8 cellular contexts compared by ENCODE assay signal in genomic region chr3:74267583-74268184, GRCh38.
DNase-seq lines count a peak whose midpoint lies in the region; ATAC-seq and TF ChIP-seq lines count a peak whose summit lies in the region.

No MANE protein-coding gene starts in this region.

- H3K4me1 ChIP-seq in foreskin keratinocyte, result no peaks in the 10 kb centered on the region

- POLR2A ChIA-PET in activated CD4-positive, alpha-beta memory T cell treated with anti-CD3 and anti-CD28 coated beads for 36 hours (lab: Charles Lee), result no interaction called here
- POLR2A ChIA-PET in activated CD4-positive, alpha-beta memory T cell treated with anti-CD3 and anti-CD28 coated beads, Interleukin-2, amount 10 ng/mL, durations not matched to agents 7 days and 5 days (lab: Charles Lee), result no interaction called here

- ATAC-seq in HG03442 (IDR thresholded peaks at IDR 0.05; ENCODE audit: unreplicated experiment), result peak; percentile 50
- ATAC-seq in SK-N-SH treated with all-trans-retinoic acid at 6 μM for 48 hours, result peak; percentile 75
- no peak for ATAC-seq in foreskin keratinocyte

- no peak overlapping the region for H3K27ac ChIP-seq in foreskin keratinocyte

- H3K27me3 Mint-ChIP-seq in activated CD4-positive, alpha-beta memory T cell treated with anti-CD3 and anti-CD28 coated beads for 36 hours, result no peaks in the 10 kb centered on the region
- H3K27me3 Mint-ChIP-seq in activated CD4-positive, alpha-beta memory T cell treated with anti-CD3 and anti-CD28 coated beads, Interleukin-2, amount 10 ng/mL, durations not matched to agents 7 days and 5 days, result no peaks in the 10 kb centered on the region

- H3K9me3 Mint-ChIP-seq in activated CD4-positive, alpha-beta memory T cell treated with anti-CD3 and anti-CD28 coated beads for 36 hours, result peaks cover 6% of the 10 kb centered on the region
- no peaks in the 10 kb centered on the region for H3K9me3 Mint-ChIP-seq in activated CD4-positive, alpha-beta memory T cell treated with anti-CD3 and anti-CD28 coated beads, Interleukin-2, amount 10 ng/mL, durations not matched to agents 7 days and 5 days

- H3K27me3 ChIP-seq in foreskin keratinocyte, result no peaks in the 10 kb centered on the region

- DNase-seq in activated CD4-positive, alpha-beta memory T cell treated with anti-CD3 and anti-CD28 coated beads for 36 hours, result peak; percentile 9
- DNase-seq in activated CD4-positive, alpha-beta memory T cell treated with anti-CD3 and anti-CD28 coated beads, Interleukin-2, amount 10 ng/mL, durations not matched to agents 7 days and 5 days, result no peak
- DNase-seq in foreskin keratinocyte (peak in 1 of 2 donors; percentile 23), renal cortical epithelial cell (ENCODE audit: low read depth) (peak; percentile 63), activated T-cell treated with anti-CD3 and anti-CD28 coated beads for 4 hours (no peak)
- DNase-seq in activated CD8-positive, alpha-beta memory T cell treated with anti-CD3 and anti-CD28 coated beads, Interleukin-2, amount 50 U/mL, for 48 hours, result no peak

- CTCF ChIA-PET in activated CD4-positive, alpha-beta memory T cell treated with anti-CD3 and anti-CD28 coated beads for 36 hours (lab: Charles Lee), result interaction anchor here (0.7 kb wide), 1 partner anchor 12 kb away, joined by 3 read pairs; no protein-coding TSS in a partner anchor
- CTCF ChIA-PET in activated CD4-positive, alpha-beta memory T cell treated with anti-CD3 and anti-CD28 coated beads, Interleukin-2, amount 10 ng/mL, durations not matched to agents 7 days and 5 days (lab: Charles Lee), result no interaction called here

- no peak overlapping the region for H3K27ac Mint-ChIP-seq in activated CD4-positive, alpha-beta memory T cell treated with anti-CD3 and anti-CD28 coated beads for 36 hours
- H3K27ac Mint-ChIP-seq in activated CD4-positive, alpha-beta memory T cell treated with anti-CD3 and anti-CD28 coated beads, Interleukin-2, amount 10 ng/mL, durations not matched to agents 7 days and 5 days, result no peak overlapping the region

- intact Hi-C loops in activated CD4-positive, alpha-beta memory T cell treated with anti-CD3 and anti-CD28 coated beads for 36 hours (cut with micrococcal nuclease), result no loop called here

- H3K36me3 Mint-ChIP-seq in activated CD4-positive, alpha-beta memory T cell treated with anti-CD3 and anti-CD28 coated beads for 36 hours, result no peaks in the 10 kb centered on the region
- H3K36me3 Mint-ChIP-seq in activated CD4-positive, alpha-beta memory T cell treated with anti-CD3 and anti-CD28 coated beads, Interleukin-2, amount 10 ng/mL, durations not matched to agents 7 days and 5 days (ENCODE audit: low read depth), result no peaks in the 10 kb centered on the region

- H3K4me3 Mint-ChIP-seq in activated CD4-positive, alpha-beta memory T cell treated with anti-CD3 and anti-CD28 coated beads for 36 hours, result no peak overlapping the region
- H3K4me3 Mint-ChIP-seq in activated CD4-positive, alpha-beta memory T cell treated with anti-CD3 and anti-CD28 coated beads, Interleukin-2, amount 10 ng/mL, durations not matched to agents 7 days and 5 days, result no peak overlapping the region

- no peaks in the 10 kb centered on the region for H3K4me1 Mint-ChIP-seq in activated CD4-positive, alpha-beta memory T cell treated with anti-CD3 and anti-CD28 coated beads for 36 hours (ENCODE audit: low read depth)
- no peaks in the 10 kb centered on the region for H3K4me1 Mint-ChIP-seq in activated CD4-positive, alpha-beta memory T cell treated with anti-CD3 and anti-CD28 coated beads, Interleukin-2, amount 10 ng/mL, durations not matched to agents 7 days and 5 days

- peak; percentile 67 for TF ChIP-seq CTCF in foreskin keratinocyte (conservative IDR thresholded peaks at IDR 0.05)

TF ChIP-seq in SK-N-SH treated with all-trans-retinoic acid at 6 μM for 48 hours, 23 proteins besides CTCF, POLR2A, EP300 and RAD21:
- TF ChIP-seq ESRRG (CRISPR knock-in tag; IDR thresholded peaks at IDR 0.05) (no peak), OSR1 (CRISPR knock-in tag; IDR thresholded peaks at IDR 0.05) (no peak), ARNTL (CRISPR knock-in tag; IDR thresholded peaks at IDR 0.05; ENCODE audit: borderline replicate concordance, low read depth) (no peak), RARB (CRISPR knock-in tag; IDR thresholded peaks at IDR 0.05) (no peak), PPARA (CRISPR knock-in tag; IDR thresholded peaks at IDR 0.05; ENCODE audit: borderline replicate concordance) (no peak)

Comparison
In these comparisons a context has a peak if more than half of its experiments do, and no peak if none do; other contexts are left out.
1. DNase-seq: peak in activated CD4-positive, alpha-beta memory T cell treated with anti-CD3 and anti-CD28 coated beads for 36 hours (single experiment) and renal cortical epithelial cell (single experiment); none in activated CD4-positive, alpha-beta memory T cell treated with anti-CD3 and anti-CD28 coated beads, Interleukin-2, amount 10 ng/mL, durations not matched to agents 7 days and 5 days (single experiment), activated T-cell treated with anti-CD3 and anti-CD28 coated beads for 4 hours (single experiment) and activated CD8-positive, alpha-beta memory T cell treated with anti-CD3 and anti-CD28 coated beads, Interleukin-2, amount 50 U/mL, for 48 hours (single experiment).